Comparison of ENCODE assay signal across 16 cellular contexts in genomic region chr12:54060975-54061778, GRCh38. TPM values are rescaled to one million over a fixed set of nuclear protein-coding genes. Genes with fewer than 3 reads are reported as not detected.
"Had no signal": no experiment of that assay in that cellular context is flagged by ENCODE, and none has a peak within 500 bp of the region (broad histone marks: within the 10 kb centered on the region; RNA-seq: fewer than 3 reads in every experiment).

No MANE protein-coding gene starts in this region.

- ATAC-seq: right lobe of liver, WTC11 had no signal

- H3K9ac ChIP-seq: neural progenitor cell had no signal

- H2AFZ ChIP-seq: neural progenitor cell had no signal

- H3K4me1 ChIP-seq: neural progenitor cell, right lobe of liver, suprapubic skin, upper lobe of left lung had no signal

- DNase-seq: activated CD4-positive, alpha-beta T cell treated with anti-CD3 and anti-CD28 coated beads, Interleukin-2, amount 10 ng/mL, durations not matched to agents 24 days and 14 days; activated CD8-positive, alpha-beta memory T cell treated with anti-CD3 and anti-CD28 coated beads for 24 hours; activated gamma-delta T cell treated with Interleukin-2 at 50 U/mL for 16 hours; activated naive CD8-positive, alpha-beta T cell treated with anti-CD3 and anti-CD28 coated beads, Interleukin-2, amount 10 ng/mL, durations not matched to agents 7 days and 5 days; cortex of kidney; effector CD4-positive, alpha-beta T cell; kidney glomerular epithelial cell; ovary; right lobe of liver had no signal

- H3K27me3 ChIP-seq: ovary, right lobe of liver, suprapubic skin had no signal

- H3K27ac ChIP-seq: neural progenitor cell, ovary, right lobe of liver, suprapubic skin, upper lobe of left lung had no signal

- H3K9me3 ChIP-seq: ovary, right lobe of liver, suprapubic skin, upper lobe of left lung had no signal

- H3K36me3 ChIP-seq: neural progenitor cell, ovary, right lobe of liver, suprapubic skin, upper lobe of left lung had no signal

- H3K4me2 ChIP-seq: neural progenitor cell had no signal

- H3K4me3 ChIP-seq: neural progenitor cell, ovary, right lobe of liver, suprapubic skin, upper lobe of left lung had no signal

RNA-seq across cellular contexts. Expression of gene HOXC4, which starts 7.5 kb away (rescaled TPM):
- total RNA-seq: activated CD4-positive, alpha-beta T cell treated with anti-CD3 and anti-CD28 coated beads, Interleukin-2, amount 10 ng/mL, durations not matched to agents 24 days and 14 days; liver; pulmonary artery endothelial cell; T-helper 2 cell treated with Interferon-gamma antibody and Interleukin-4, amounts not matched to agents 100 ng/mL and 5 ng/mL, for 36 hours had no signal

RNA-seq across cellular contexts. Expression of gene HOXC5, which starts 28.3 kb away (rescaled TPM):
- total RNA-seq: activated CD4-positive, alpha-beta T cell treated with anti-CD3 and anti-CD28 coated beads, Interleukin-2, amount 10 ng/mL, durations not matched to agents 24 days and 14 days; activated naive CD8-positive, alpha-beta T cell treated with anti-CD3 and anti-CD28 coated beads, Interleukin-2, amount 10 ng/mL, durations not matched to agents 7 days and 5 days; liver; pulmonary artery endothelial cell; right lobe of liver; T-helper 2 cell treated with Interferon-gamma antibody and Interleukin-4, amounts not matched to agents 100 ng/mL and 5 ng/mL, for 36 hours; WTC11 had no signal

RNA-seq across cellular contexts. Expression of gene HOXC6, which starts 32.9 kb away (rescaled TPM):
- total RNA-seq: activated CD4-positive, alpha-beta T cell treated with anti-CD3 and anti-CD28 coated beads, Interleukin-2, amount 10 ng/mL, durations not matched to agents 24 days and 14 days; activated naive CD8-positive, alpha-beta T cell treated with anti-CD3 and anti-CD28 coated beads, Interleukin-2, amount 10 ng/mL, durations not matched to agents 7 days and 5 days; pulmonary artery endothelial cell; right lobe of liver; T-helper 2 cell treated with Interferon-gamma antibody and Interleukin-4, amounts not matched to agents 100 ng/mL and 5 ng/mL, for 36 hours; WTC11 had no signal

RNA-seq across cellular contexts. Expression of gene HOXC8, which starts 52.4 kb away (rescaled TPM):
- total RNA-seq: activated CD4-positive, alpha-beta T cell treated with anti-CD3 and anti-CD28 coated beads, Interleukin-2, amount 10 ng/mL, durations not matched to agents 24 days and 14 days; activated naive CD8-positive, alpha-beta T cell treated with anti-CD3 and anti-CD28 coated beads, Interleukin-2, amount 10 ng/mL, durations not matched to agents 7 days and 5 days; liver; pulmonary artery endothelial cell; right lobe of liver; T-helper 2 cell treated with Interferon-gamma antibody and Interleukin-4, amounts not matched to agents 100 ng/mL and 5 ng/mL, for 36 hours; upper lobe of left lung; WTC11 had no signal
